Comparison of ENCODE assay signal across 1 cellular context in genomic region chr13:51913421-51914136, GRCh38.
TF ChIP-seq lines count a peak whose summit lies in the region.

No MANE protein-coding gene starts in this region.

TF ChIP-seq in K562, 482 proteins besides CTCF, POLR2A, EP300 and RAD21 (continued from another document):
- TF ChIP-seq ZNF511 (CRISPR knock-in tag; IDR thresholded peaks at IDR 0.05) = no peak
